ENCODE assay signal across 9 cellular contexts in genomic region chr1:226687476-226687875, GRCh38. TPM values are rescaled to one million over a fixed set of nuclear protein-coding genes. Genes with fewer than 3 reads are reported as not detected.
DNase-seq lines count a peak whose midpoint lies in the region; ATAC-seq and TF ChIP-seq lines count a peak whose summit lies in the region.
"Had no signal": no experiment of that assay in that cellular context is flagged by ENCODE, and none has a peak within 500 bp of the region (broad histone marks: within the 10 kb centered on the region; RNA-seq: fewer than 3 reads in every experiment).

No MANE protein-coding gene starts in this region.

- peak overlapping the region; percentile 89 for H3K27ac ChIP-seq in angular gyrus (ENCODE audit: low read depth, low read length)
- H3K27ac ChIP-seq in left lung, result no peak overlapping the region

- peaks cover 14 to 76% of the 10 kb centered on the region in 2 donors for H3K4me1 ChIP-seq in left lung

- peaks cover 0 to 2% (median 0%) of the 10 kb centered on the region in 3 donors for H3K27me3 Mint-ChIP-seq in CD14-positive monocyte (ENCODE audit: low read depth in 3 of 3)
- no peaks in the 10 kb centered on the region for H3K27me3 Mint-ChIP-seq in naive thymus-derived CD8-positive, alpha-beta T cell

- H3K9me3 Mint-ChIP-seq in CD14-positive monocyte, result peaks cover 0 to 1% (median 0%) of the 10 kb centered on the region in 7 donors
- H3K9me3 Mint-ChIP-seq in naive thymus-derived CD8-positive, alpha-beta T cell, result no peaks in the 10 kb centered on the region

- peaks cover 0 to 6% of the 10 kb centered on the region in 2 donors for H3K36me3 ChIP-seq in left lung

- POLR2A ChIA-PET in naive thymus-derived CD8-positive, alpha-beta T cell (lab: Charles Lee), result interaction anchor here (0.6 to 33.5 kb wide), 12 partner anchors 10 to 59 kb away, joined by 3 to 613 read pairs (median 8); partner anchors contain the start of gene ITPKB

- peaks cover 46% of the 10 kb centered on the region for H3K4me1 Mint-ChIP-seq in CD14-positive monocyte
- peaks cover 73 to 100% (median 100%) of the 10 kb centered on the region in 4 donors for H3K4me1 Mint-ChIP-seq in naive thymus-derived CD8-positive, alpha-beta T cell

- H3K27me3 ChIP-seq in left lung, result no peaks in the 10 kb centered on the region

- H3K27ac Mint-ChIP-seq in CD14-positive monocyte, result peak overlapping the region in 3 of 7 donors; percentile 64 to 80 (median 67)
- peak overlapping the region; percentile 98 to 100 (median 99) for H3K27ac Mint-ChIP-seq in naive thymus-derived CD8-positive, alpha-beta T cell

- H3K4me3 Mint-ChIP-seq in CD14-positive monocyte, result no peak overlapping the region
- H3K4me3 Mint-ChIP-seq in naive thymus-derived CD8-positive, alpha-beta T cell, result peak overlapping the region; percentile 4 to 82 (median 66)

- intact Hi-C loops in CD14-positive monocyte (cut with micrococcal nuclease) (loop anchor here (5.0 kb wide), 2 partner anchors 35 to 55 kb away; no protein-coding TSS in a partner anchor), left lung (cut with DNase I) (no loop called here)

- ATAC-seq in naive thymus-derived CD8-positive, alpha-beta T cell, result peak; percentile 21 to 23
- no peak for ATAC-seq in left lung
- ATAC-seq in GM18519 (IDR thresholded peaks at IDR 0.05; ENCODE audit: low FRiP score, unreplicated experiment), result no peak
- no peak for ATAC-seq in GM19328 (IDR thresholded peaks at IDR 0.05; ENCODE audit: unreplicated experiment)

- in situ Hi-C loops in KBM-7 (cut with MboI; ENCODE audit: low pct_unique_long_range_greater_than_20kb, low sequenced_read_pairs), result no loop called here

- DNase-seq in CD14-positive monocyte (ENCODE audit: low spot score), result peak; percentile 61
- DNase-seq in NCI-H69 (lab: John Stamatoyannopoulos, UW), result peak; percentile 45
- peak in 6 of 10 donors; percentile 43 to 78 (median 62) for DNase-seq in naive thymus-derived CD8-positive, alpha-beta T cell
- DNase-seq in left lung, result no peak
- DNase-seq in KBM-7, result no peak
- DNase-seq: NCI-H446 had no signal

- no peaks in the 10 kb centered on the region for H3K9me3 ChIP-seq in left lung

- H3K4me3 ChIP-seq in left lung, result no peak overlapping the region

- peaks cover 73 to 74% of the 10 kb centered on the region in 2 donors for H3K36me3 Mint-ChIP-seq in CD14-positive monocyte
- peaks cover 5 to 78% (median 16%) of the 10 kb centered on the region in 3 donors for H3K36me3 Mint-ChIP-seq in naive thymus-derived CD8-positive, alpha-beta T cell

- TF ChIP-seq CTCF in CD14-positive monocyte (IDR thresholded peaks at IDR 0.05), result peak; percentile 34
- no peak for TF ChIP-seq CTCF in left lung (IDR thresholded peaks at IDR 0.05)

RNA-seq across cellular contexts. Expression of gene ITPKB, which starts 51.6 kb away (rescaled TPM):
- polyA plus RNA-seq in CD14-positive monocyte, result 10 to 100 TPM in 1 of 2 donors, 1 to 10 TPM in 1; 7.3 to 10.2 TPM
- total RNA-seq in naive thymus-derived CD8-positive, alpha-beta T cell, result 100 to 1,000 TPM; 177 to 185 TPM
- polyA plus RNA-seq in naive thymus-derived CD8-positive, alpha-beta T cell, result 10 to 100 TPM; 72.3 to 74.3 (median 73.0) TPM
- 10 to 100 TPM; 25.0 to 34.6 TPM for total RNA-seq in left lung

Comparison
In these comparisons a context has a peak if more than half of its experiments do, and no peak if none do; other contexts are left out.
1. DNase-seq: peak in CD14-positive monocyte (single experiment), NCI-H69 (single experiment) and naive thymus-derived CD8-positive, alpha-beta T cell (6 of 10); none in left lung (0 of 2) and KBM-7 (single experiment).
2. H3K4me3 Mint-ChIP-seq: peak in naive thymus-derived CD8-positive, alpha-beta T cell (10 of 10); none in CD14-positive monocyte (0 of 2).
3. ATAC-seq: peak in naive thymus-derived CD8-positive, alpha-beta T cell (2 of 2); none in left lung (single experiment), GM18519 (single experiment) and GM19328 (single experiment).
4. RNA of gene ITPKB, which starts 51.6 kb away (total RNA-seq): 177 to 185 TPM in naive thymus-derived CD8-positive, alpha-beta T cell; 25.0 to 34.6 TPM in left lung; every median in the first group is over 4 times any median in the second.
5. intact Hi-C loops: an anchor here in CD14-positive monocyte (5.0 kb wide); none called in left lung.